13 cellular contexts compared by ENCODE assay signal in genomic region chr9:581673-582497, GRCh38.
DNase-seq lines count a peak whose midpoint lies in the region; ATAC-seq, FAIRE-seq and TF ChIP-seq lines count a peak whose summit lies in the region.
"Had no signal": no experiment of that assay in that cellular context is flagged by ENCODE, and none has a peak within 500 bp of the region (broad histone marks: within the 10 kb centered on the region; RNA-seq: fewer than 3 reads in every experiment).

No MANE protein-coding gene starts in this region.

- no peaks in the 10 kb centered on the region for H3K9me3 ChIP-seq in right lobe of liver
- H3K9me3 ChIP-seq: Peyer's patch had no signal

- no peaks in the 10 kb centered on the region for H3K36me3 ChIP-seq in right lobe of liver
- H3K36me3 ChIP-seq: Peyer's patch had no signal

- TF ChIP-seq CTCF in astrocyte of the spinal cord (IDR thresholded peaks at IDR 0.05; ENCODE audit: low read depth, low read length), result peak; percentile 29
- TF ChIP-seq CTCF in right lobe of liver (IDR thresholded peaks at IDR 0.05), result peak; percentile 48 to 57 (median 50)
- TF ChIP-seq CTCF in D721Med (IDR thresholded peaks at IDR 0.05; ENCODE audit: insufficient read depth, missing control alignments), result no peak

- H3K27ac ChIP-seq in right lobe of liver, result no peak overlapping the region

- no peak for TF ChIP-seq POLR2A in right lobe of liver (IDR thresholded peaks at IDR 0.05)

- in situ Hi-C loops in astrocyte of the spinal cord (cut with HindIII; ENCODE audit: low sequenced_read_pairs), result no loop called here

- intact Hi-C loops in right lobe of liver (cut with DNase I), result loop anchor here in 1 of 2 donors (10.0 kb wide), 1 partner anchor 223 kb away; no protein-coding TSS in a partner anchor

- WGBS in right lobe of liver (ENCODE audit: insufficient coverage, low coverage, low lambda C conversion rate, missing lambda C conversion rate), result 45% methylated on average over 5 of the region's 7 CpGs

- ATAC-seq in right lobe of liver, result peak; percentile 75 to 88 (median 85)
- ATAC-seq in HG02588 (IDR thresholded peaks at IDR 0.05; ENCODE audit: unreplicated experiment), result no peak
- no peak for ATAC-seq in GM19455 (IDR thresholded peaks at IDR 0.05; ENCODE audit: unreplicated experiment)

- FAIRE-seq in D721Med (lab: Jason Lieb, UNC), result no peak

- H3K4me3 ChIP-seq in astrocyte of the spinal cord (ENCODE audit: low read depth, low read length) (no peak overlapping the region), right lobe of liver (no peak overlapping the region)
- H3K4me3 ChIP-seq: Peyer's patch had no signal

- no peaks in the 10 kb centered on the region for H3K4me1 ChIP-seq in right lobe of liver
- H3K4me1 ChIP-seq: Peyer's patch had no signal

- H3K27me3 ChIP-seq in right lobe of liver, result no peaks in the 10 kb centered on the region
- H3K27me3 ChIP-seq: Peyer's patch had no signal

- DNase-seq in Daoy (ENCODE audit: low read depth) (peak; percentile 28), HT1080 (ENCODE audit: low read depth) (peak; percentile 11), astrocyte of the spinal cord (ENCODE audit: low read depth, low spot score) (no peak), right lobe of liver (peak in 2 of 3 donors; percentile 52 to 59), D721Med (ENCODE audit: insufficient read length, low spot score) (no peak)
- DNase-seq in activated CD4-positive, alpha-beta T cell treated with anti-CD3 and anti-CD28 coated beads, Interleukin-2, amount 50 U/mL, for 48 hours, result no peak
- DNase-seq: activated CD4-positive, alpha-beta memory T cell treated with anti-CD3 and anti-CD28 coated beads, Interleukin-2, amount 10 ng/mL, durations not matched to agents 7 days and 5 days; DMS79 treated with DMSO at 0.1 percent for 48 hours; KBM-7; Peyer's patch; stimulated activated CD4-positive, alpha-beta T cell treated with anti-CD3 and anti-CD28 coated beads, Interleukin-15, amount 100 ng/mL, for 24 hours had no signal

Comparison
In these comparisons a context has a peak if more than half of its experiments do, and no peak if none do; other contexts are left out.
1. DNase-seq: peak in Daoy (single experiment), HT1080 (single experiment) and right lobe of liver (2 of 3); none in astrocyte of the spinal cord (single experiment), D721Med (single experiment) and activated CD4-positive, alpha-beta T cell treated with anti-CD3 and anti-CD28 coated beads, Interleukin-2, amount 50 U/mL, for 48 hours (0 of 2).
2. ATAC-seq: peak in right lobe of liver (4 of 4); none in HG02588 (single experiment) and GM19455 (single experiment).